ENCODE assay signal across 1 cellular context in genomic region chr1:226309398-226310122, GRCh38.
TF ChIP-seq lines count a peak whose summit lies in the region.

No MANE protein-coding gene starts in this region.

TF ChIP-seq in K562, 482 proteins besides CTCF, POLR2A, EP300 and RAD21 (continued from another document and continues in another):
- TF ChIP-seq AFF4 (CRISPR knock-in tag; IDR thresholded peaks at IDR 0.05) (no peak), SOX6 (IDR thresholded peaks at IDR 0.05) (no peak), ELF1 (tag; IDR thresholded peaks at IDR 0.05) (no peak), CREB1 (IDR thresholded peaks at IDR 0.05) (no peak), CREB1 (CRISPR knock-in tag; IDR thresholded peaks at IDR 0.05) (no peak; the same call in 1 of the 2 replicates), ZNF23 (CRISPR knock-in tag; IDR thresholded peaks at IDR 0.05) (no peak), MBD1 (CRISPR knock-in tag; IDR thresholded peaks at IDR 0.05) (no peak), ZNF3 (CRISPR knock-in tag; IDR thresholded peaks at IDR 0.05) (no peak), THRA (IDR thresholded peaks at IDR 0.05) (no peak), FIP1L1 (IDR thresholded peaks at IDR 0.05; ENCODE audit: low read depth, low read length, poor library complexity, severe bottlenecking) (no peak), ZFX (CRISPR knock-in tag; IDR thresholded peaks at IDR 0.05) (peak; percentile 88), CREB3 (tag; conservative IDR thresholded peaks at IDR 0.05; ENCODE audit: low read depth) (no peak), ZNF57 (CRISPR knock-in tag; IDR thresholded peaks at IDR 0.05) (no peak), SAFB (IDR thresholded peaks at IDR 0.05; ENCODE audit: borderline replicate concordance, low read depth, low read length) (no peak), SNIP1 (IDR thresholded peaks at IDR 0.05; ENCODE audit: low read depth) (no peak), PTRF (tag; IDR thresholded peaks at IDR 0.05) (no peak), MYNN (IDR thresholded peaks at IDR 0.05) (no peak), MYNN (CRISPR knock-in tag; IDR thresholded peaks at IDR 0.05) (no peak), DPF2 (IDR thresholded peaks at IDR 0.05) (peak; percentile 35; the same call in 1 of the 2 replicates), NCOA4 (IDR thresholded peaks at IDR 0.05; ENCODE audit: partially characterized antibody) (no peak), NCOA6 (IDR thresholded peaks at IDR 0.05) (no peak), ELK1 (CRISPR knock-in tag; IDR thresholded peaks at IDR 0.05) (no peak), DDX20 (tag; IDR thresholded peaks at IDR 0.05; ENCODE audit: low read depth) (no peak), PATZ1 (CRISPR knock-in tag; IDR thresholded peaks at IDR 0.05; ENCODE audit: borderline replicate concordance) (no peak), MCM3 (IDR thresholded peaks at IDR 0.05) (no peak), NFE2L1 (tag; IDR thresholded peaks at IDR 0.05; ENCODE audit: borderline replicate concordance, low read depth) (no peak), ZNF431 (CRISPR knock-in tag; IDR thresholded peaks at IDR 0.05) (no peak; the same call in 1 of the 2 replicates), PYGO2 (tag; IDR thresholded peaks at IDR 0.05) (no peak), KHSRP (IDR thresholded peaks at IDR 0.05) (no peak), U2AF2 (optimal IDR thresholded peaks at IDR 0.05; ENCODE audit: low read depth, low read length) (no peak), DMBX1 (CRISPR knock-in tag; IDR thresholded peaks at IDR 0.05; ENCODE audit: borderline replicate concordance) (no peak), SMAD2 (IDR thresholded peaks at IDR 0.05; ENCODE audit: low read depth, low read length) (no peak), ZNF696 (CRISPR knock-in tag; conservative IDR thresholded peaks at IDR 0.05) (no peak), ZBTB5 (IDR thresholded peaks at IDR 0.05) (no peak), CHD7 (IDR thresholded peaks at IDR 0.05; ENCODE audit: low read depth, low read length) (no peak), ZNF347 (CRISPR knock-in tag; IDR thresholded peaks at IDR 0.05; ENCODE audit: low read depth) (no peak), FOXK1 (CRISPR knock-in tag; IDR thresholded peaks at IDR 0.05; ENCODE audit: borderline replicate concordance) (peak; percentile 21; the same call in 1 of the 2 replicates)
